Comparison of ENCODE assay signal across 2 cellular contexts in the genomic region with DNA sequence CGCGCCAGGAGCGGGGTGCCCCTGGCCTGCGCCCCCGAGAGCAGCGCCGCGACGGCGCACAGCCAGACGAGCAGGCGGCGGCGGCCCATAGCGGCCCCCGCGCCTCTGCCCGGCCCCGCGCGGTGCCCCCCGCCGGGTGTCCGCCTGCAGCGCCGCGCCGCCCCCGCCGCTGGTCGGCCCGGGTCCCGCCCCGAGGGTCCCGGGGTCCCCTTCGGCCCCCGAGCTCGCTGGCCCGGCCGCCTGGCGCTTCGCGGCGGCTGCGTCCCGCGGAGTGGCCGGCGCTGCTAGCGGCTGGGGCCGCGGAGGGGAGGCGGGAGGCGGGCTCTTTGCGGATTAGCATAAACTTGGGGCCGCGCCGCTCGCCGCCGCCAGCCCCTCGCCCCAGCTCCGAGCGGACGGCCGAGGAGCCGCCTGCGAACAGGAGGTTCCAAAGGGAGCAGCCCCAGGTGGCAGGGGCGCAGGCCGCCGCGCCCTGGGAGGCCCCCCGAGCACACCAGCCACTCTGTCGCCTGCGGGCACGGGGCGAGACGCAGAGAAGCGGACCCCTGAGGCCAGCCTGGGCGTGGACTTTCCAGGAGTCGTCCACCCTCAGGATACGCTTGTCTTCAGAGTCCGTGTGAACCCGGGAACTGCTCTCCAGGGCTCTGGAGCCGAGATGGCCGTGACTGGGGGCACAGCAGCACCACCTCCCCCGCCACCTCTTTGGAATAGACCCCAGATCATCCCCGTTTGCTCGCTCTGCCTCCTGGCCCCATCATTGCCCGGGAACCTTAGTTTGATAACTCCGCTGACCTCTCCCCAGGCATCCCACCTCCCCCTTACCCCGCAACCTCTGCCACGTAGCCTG.
TF ChIP-seq lines count a peak whose summit lies in the region.

A gene with protein sequence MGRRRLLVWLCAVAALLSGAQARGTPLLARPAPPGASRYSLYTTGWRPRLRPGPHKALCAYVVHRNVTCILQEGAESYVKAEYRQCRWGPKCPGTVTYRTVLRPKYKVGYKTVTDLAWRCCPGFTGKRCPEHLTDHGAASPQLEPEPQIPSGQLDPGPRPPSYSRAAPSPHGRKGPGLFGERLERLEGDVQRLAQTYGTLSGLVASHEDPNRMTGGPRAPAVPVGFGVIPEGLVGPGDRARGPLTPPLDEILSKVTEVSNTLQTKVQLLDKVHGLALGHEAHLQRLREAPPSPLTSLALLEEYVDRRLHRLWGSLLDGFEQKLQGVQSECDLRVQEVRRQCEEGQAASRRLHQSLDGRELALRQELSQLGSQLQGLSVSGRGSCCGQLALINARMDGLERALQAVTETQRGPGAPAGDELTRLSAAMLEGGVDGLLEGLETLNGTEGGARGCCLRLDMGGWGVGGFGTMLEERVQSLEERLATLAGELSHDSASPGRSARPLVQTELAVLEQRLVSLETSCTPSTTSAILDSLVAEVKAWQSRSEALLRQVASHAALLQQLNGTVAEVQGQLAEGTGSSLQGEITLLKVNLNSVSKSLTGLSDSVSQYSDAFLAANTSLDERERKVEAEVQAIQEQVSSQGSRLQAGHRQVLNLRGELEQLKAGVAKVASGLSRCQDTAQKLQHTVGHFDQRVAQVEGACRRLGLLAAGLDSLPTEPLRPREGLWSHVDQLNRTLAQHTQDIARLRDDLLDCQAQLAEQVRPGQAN (minus strand): TSS at position 273 of the 847 bp plus-strand sequence. CDS start 184 bp downstream, at position 89.

TF ChIP-seq in HEK293T, 16 proteins besides CTCF, POLR2A, EP300 and RAD21:
- TF ChIP-seq LEF1 (IDR thresholded peaks at IDR 0.05; ENCODE audit: borderline replicate concordance): no peak
- TF ChIP-seq FOXK2 (IDR thresholded peaks at IDR 0.05): no peak
- TF ChIP-seq ELF4 (IDR thresholded peaks at IDR 0.05): no peak
- TF ChIP-seq NFRKB (IDR thresholded peaks at IDR 0.05): no peak
- TF ChIP-seq FOXA1 (IDR thresholded peaks at IDR 0.05): no peak
- no peak for TF ChIP-seq FOXM1 (IDR thresholded peaks at IDR 0.05; ENCODE audit: borderline replicate concordance)
- TF ChIP-seq ARNT (IDR thresholded peaks at IDR 0.05): no peak
- TF ChIP-seq CTBP1 (IDR thresholded peaks at IDR 0.05; ENCODE audit: borderline replicate concordance): no peak
- no peak for TF ChIP-seq BHLHE40 (IDR thresholded peaks at IDR 0.05; ENCODE audit: borderline replicate concordance)
- TF ChIP-seq, protein P1, sequence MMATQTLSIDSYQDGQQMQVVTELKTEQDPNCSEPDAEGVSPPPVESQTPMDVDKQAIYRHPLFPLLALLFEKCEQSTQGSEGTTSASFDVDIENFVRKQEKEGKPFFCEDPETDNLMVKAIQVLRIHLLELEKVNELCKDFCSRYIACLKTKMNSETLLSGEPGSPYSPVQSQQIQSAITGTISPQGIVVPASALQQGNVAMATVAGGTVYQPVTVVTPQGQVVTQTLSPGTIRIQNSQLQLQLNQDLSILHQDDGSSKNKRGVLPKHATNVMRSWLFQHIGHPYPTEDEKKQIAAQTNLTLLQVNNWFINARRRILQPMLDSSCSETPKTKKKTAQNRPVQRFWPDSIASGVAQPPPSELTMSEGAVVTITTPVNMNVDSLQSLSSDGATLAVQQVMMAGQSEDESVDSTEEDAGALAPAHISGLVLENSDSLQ (IDR thresholded peaks at IDR 0.05): no peak
- TF ChIP-seq L3MBTL2 (conservative IDR thresholded peaks at IDR 0.05): no peak
- TF ChIP-seq ZNF384 (IDR thresholded peaks at IDR 0.05): no peak
- TF ChIP-seq TARDBP (IDR thresholded peaks at IDR 0.05): no peak
- no peak for TF ChIP-seq SP1 (IDR thresholded peaks at IDR 0.05)
- TF ChIP-seq HDGF (IDR thresholded peaks at IDR 0.05; ENCODE audit: borderline replicate concordance): no peak

TF ChIP-seq in H1, 55 proteins besides CTCF, POLR2A, EP300 and RAD21:
- TF ChIP-seq EZH2 (IDR thresholded peaks at IDR 0.05; ENCODE audit: low read depth, low read length, severe bottlenecking) (peak; percentile 49), ASH2L (IDR thresholded peaks at IDR 0.05; ENCODE audit: low read length) (peak; percentile 37), KDM4A (IDR thresholded peaks at IDR 0.05; ENCODE audit: low read depth, low read length, severe bottlenecking) (peak; percentile 80), NANOG (IDR thresholded peaks at IDR 0.05; ENCODE audit: insufficient read depth, low read depth, low read length, poor library complexity, severe bottlenecking) (no peak)
